ENCODE assay signal across 3 cellular contexts in the genomic region with DNA sequence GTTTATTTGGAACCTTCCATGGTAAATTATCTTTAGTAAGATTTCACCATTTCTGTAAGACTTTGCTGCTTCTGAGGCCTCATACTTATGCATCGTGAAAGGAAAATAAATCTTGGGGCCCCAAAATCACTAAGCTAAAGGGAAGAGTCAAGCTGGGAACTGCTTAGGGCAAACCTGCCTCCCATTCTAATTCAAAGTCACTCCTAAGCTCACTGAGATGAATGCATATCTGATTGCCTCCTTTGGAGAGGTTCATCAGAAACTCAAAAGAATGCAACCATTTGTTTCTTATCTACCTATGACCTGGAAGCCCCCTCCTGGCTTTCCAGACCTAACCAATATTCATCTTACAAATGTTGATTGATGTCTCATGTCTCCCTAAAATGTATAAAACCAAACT. TPM values are rescaled to one million over a fixed set of nuclear protein-coding genes. Genes with fewer than 3 reads are reported as not detected.
"Had no signal": no experiment of that assay in that cellular context is flagged by ENCODE, and none has a peak within 500 bp of the region (broad histone marks: within the 10 kb centered on the region; RNA-seq: fewer than 3 reads in every experiment).

No MANE protein-coding gene starts in this region.

RNA-seq across cellular contexts. Expression of a gene that starts 23.8 kb away (rescaled TPM):
- total RNA-seq: activated CD8-positive, alpha-beta memory T cell treated with anti-CD3 and anti-CD28 coated beads, Interleukin-2, amount 10 ng/mL, durations not matched to agents 7 days and 5 days; endothelial cell of umbilical vein; fibroblast of villous mesenchyme had no signal
